ENCODE assay signal across 17 cellular contexts in the genomic region with DNA sequence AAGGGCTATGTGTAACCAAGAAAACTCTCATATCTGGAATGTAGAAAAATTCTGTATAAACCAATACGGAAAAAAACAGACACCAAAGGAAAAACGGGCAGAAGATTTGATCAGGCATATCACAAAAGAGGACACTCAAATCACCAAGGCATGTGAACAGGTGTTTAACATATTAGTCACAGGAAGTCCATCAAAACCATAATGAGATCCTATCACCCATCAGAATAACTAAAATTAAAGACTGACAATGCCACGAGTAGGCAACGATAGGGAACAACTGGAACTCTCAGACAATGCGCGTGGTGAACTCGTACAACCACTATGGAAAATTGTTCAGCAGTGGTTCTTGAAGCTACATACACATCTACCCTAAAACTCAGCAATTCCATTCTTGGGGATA.
DNase-seq lines count a peak whose midpoint lies in the region; ATAC-seq and TF ChIP-seq lines count a peak whose summit lies in the region.
"Had no signal": no experiment of that assay in that cellular context is flagged by ENCODE, and none has a peak within 500 bp of the region (broad histone marks: within the 10 kb centered on the region; RNA-seq: fewer than 3 reads in every experiment).

No MANE protein-coding gene starts in this region.

- intact Hi-C loops in psoas muscle (cut with DNase I), result no loop called here

- H3K4me3 Mint-ChIP-seq in T-helper 17 cell, result no peak overlapping the region
- H3K4me3 Mint-ChIP-seq: CD14-positive monocyte; CD4-positive, alpha-beta memory T cell had no signal

- no peaks in the 10 kb centered on the region for H3K9me3 ChIP-seq in T-helper 17 cell (ENCODE audit: control insufficient read depth, low read length, poor library complexity, severe bottlenecking)
- H3K9me3 ChIP-seq in psoas muscle, result no peaks in the 10 kb centered on the region
- H3K9me3 ChIP-seq: A549, HAP-1 had no signal

- no peak for TF ChIP-seq CTCF in psoas muscle (IDR thresholded peaks at IDR 0.05)

- WGBS in psoas muscle, 3 donors, result 55 to 81% (median 61%) methylated on average over 7 of the region's 7 CpGs

- peaks cover 35% of the 10 kb centered on the region for H3K4me1 ChIP-seq in psoas muscle
- H3K4me1 ChIP-seq: HAP-1 had no signal

- H3K36me3 Mint-ChIP-seq in T-helper 17 cell (ENCODE audit: low read depth), result no peaks in the 10 kb centered on the region
- H3K36me3 Mint-ChIP-seq: CD14-positive monocyte; CD4-positive, alpha-beta memory T cell had no signal

- H3K27ac ChIP-seq in psoas muscle, result peak overlapping the region; percentile 62
- H3K27ac ChIP-seq: 22Rv1, A549, BLaER1, GM23248, HL-60 had no signal

- H3K4me1 Mint-ChIP-seq in T-helper 17 cell, result peaks cover 37% of the 10 kb centered on the region
- H3K4me1 Mint-ChIP-seq: CD14-positive monocyte had no signal

- ATAC-seq in T-helper 17 cell (no peak), psoas muscle (no peak), GM19023 (IDR thresholded peaks at IDR 0.05; ENCODE audit: unreplicated experiment) (no peak)
- ATAC-seq: A549 had no signal

- H3K4me3 ChIP-seq in psoas muscle, result no peak overlapping the region
- H3K4me3 ChIP-seq: A549, BLaER1, GM23248, HAP-1 had no signal

- peak; percentile 4 for DNase-seq in DMS53 (lab: John Stamatoyannopoulos, UW)
- DNase-seq in DMS53 treated with DMSO at 0.1 percent for 48 hours (lab: John Stamatoyannopoulos, UW; ENCODE audit: unreplicated experiment), result no peak
- no peak for DNase-seq in T-helper 17 cell
- peak; percentile 35 for DNase-seq in kidney tubule cell (ENCODE audit: low spot score)
- DNase-seq in psoas muscle, result no peak
- DNase-seq in NCI-H1092 treated with DMSO at 0.1 percent for 48 hours (lab: John Stamatoyannopoulos, UW), result no peak
- DNase-seq in DMS114 treated with DMSO at 0.1 percent for 48 hours (lab: John Stamatoyannopoulos, UW; ENCODE audit: unreplicated experiment), result no peak
- DNase-seq: CD4-positive, alpha-beta memory T cell; GM23248; IMR-90 had no signal

- no peaks in the 10 kb centered on the region for H3K27me3 ChIP-seq in psoas muscle (ENCODE audit: insufficient read depth in 3 of 3, low read length in 2 of 3)
- H3K27me3 ChIP-seq: BLaER1 had no signal

- no peaks in the 10 kb centered on the region for H3K36me3 ChIP-seq in psoas muscle (ENCODE audit: insufficient read depth in 1 of 2, low read depth in 1 of 2)
- H3K36me3 ChIP-seq: BLaER1, HAP-1 had no signal

- peak overlapping the region; percentile 24 for H3K27ac Mint-ChIP-seq in T-helper 17 cell
- H3K27ac Mint-ChIP-seq: CD14-positive monocyte; CD4-positive, alpha-beta memory T cell had no signal

- H3K27me3 Mint-ChIP-seq in T-helper 17 cell, result no peaks in the 10 kb centered on the region
- H3K27me3 Mint-ChIP-seq: CD4-positive, alpha-beta memory T cell had no signal

Comparison
In these comparisons a context has a peak if more than half of its experiments do, and no peak if none do; other contexts are left out.
1. DNase-seq: peak in DMS53 (single experiment) and kidney tubule cell (single experiment); none in DMS53 treated with DMSO at 0.1 percent for 48 hours (single experiment), T-helper 17 cell (0 of 3), psoas muscle (0 of 2), NCI-H1092 treated with DMSO at 0.1 percent for 48 hours (single experiment) and DMS114 treated with DMSO at 0.1 percent for 48 hours (single experiment).